In the genomic region with DNA sequence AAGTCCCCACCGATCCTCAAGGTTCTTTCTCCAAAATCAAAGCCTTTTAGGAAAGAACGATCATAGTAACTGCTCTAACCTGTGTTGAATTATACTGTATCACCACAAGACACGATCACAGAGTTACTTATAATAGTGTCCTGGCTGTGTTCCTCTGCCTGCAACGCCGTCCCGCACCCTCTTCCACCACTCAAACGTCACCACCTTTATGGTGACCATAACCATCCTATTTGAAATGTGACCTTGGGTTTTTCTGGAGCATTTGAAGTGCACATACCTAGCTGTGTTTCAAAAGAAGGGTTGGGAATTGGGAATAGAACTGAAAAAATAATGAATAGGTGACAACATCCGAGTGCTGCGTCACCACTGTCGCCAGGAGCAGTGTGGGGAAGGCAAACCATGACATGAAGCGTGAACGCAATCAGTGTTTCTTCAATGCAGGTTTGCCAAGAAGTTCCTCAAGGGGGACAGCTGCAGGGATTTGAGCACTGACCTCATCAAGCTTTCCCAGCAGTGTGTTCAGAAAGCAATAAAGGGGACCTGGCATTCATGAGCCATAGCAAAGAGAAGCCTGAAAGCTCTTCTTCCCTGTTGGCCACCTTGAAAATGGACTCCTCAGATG, we compare ENCODE assay signal across 8 cellular contexts. TPM values are rescaled to one million over a fixed set of nuclear protein-coding genes. Genes with fewer than 3 reads are reported as not detected.
DNase-seq lines count a peak whose midpoint lies in the region; ATAC-seq and TF ChIP-seq lines count a peak whose summit lies in the region.

No MANE protein-coding gene starts in this region.

- no peak overlapping the region for H2AFZ ChIP-seq in Loucy (ENCODE audit: low read length)

- intact Hi-C loops in CD14-positive monocyte (cut with micrococcal nuclease) = loop anchor here (2.0 to 10.0 kb wide), 4 partner anchors 374 to 1543 kb away; a partner anchor contains a TSS

- H3K79me2 ChIP-seq in Loucy (ENCODE audit: insufficient read depth, low read length) = peaks cover 23% of the 10 kb centered on the region

- peaks cover 54% of the 10 kb centered on the region; the same call in 1 of the 2 replicates for H3K36me3 ChIP-seq in Loucy (ENCODE audit: insufficient read depth, low read length)

- H3K4me2 ChIP-seq in Loucy (ENCODE audit: low read depth, low read length, poor library complexity, severe bottlenecking) = peak overlapping the region; percentile 59

- TF ChIP-seq CTCF in CD14-positive monocyte (IDR thresholded peaks at IDR 0.05) = no peak
- no peak for TF ChIP-seq CTCF in Loucy (conservative IDR thresholded peaks at IDR 0.05; ENCODE audit: low read length)
- TF ChIP-seq CTCF in coronary artery (IDR thresholded peaks at IDR 0.05) = no peak
- TF ChIP-seq CTCF in nephron (IDR thresholded peaks at IDR 0.05; ENCODE audit: unreplicated experiment in 3 of 3) = no peak
- TF ChIP-seq CTCF in foreskin keratinocyte (conservative IDR thresholded peaks at IDR 0.05) = no peak

- H3K27me3 Mint-ChIP-seq in CD14-positive monocyte (ENCODE audit: low read depth in 3 of 3) (peaks cover 0 to 5% (median 0%) of the 10 kb centered on the region in 3 donors), nephron (ENCODE audit: low read depth) (no peaks in the 10 kb centered on the region)

- H3K9me3 ChIP-seq in Loucy (ENCODE audit: insufficient read depth, low read depth, low read length) = no peaks in the 10 kb centered on the region

- no peaks in the 10 kb centered on the region for H3K27me3 ChIP-seq in Loucy (ENCODE audit: insufficient read depth, low read length, poor library complexity, severe bottlenecking)
- no peaks in the 10 kb centered on the region for H3K27me3 ChIP-seq in foreskin keratinocyte

- DNase-seq in CD14-positive monocyte (ENCODE audit: low spot score) (no peak), coronary artery (ENCODE audit: low spot score) (no peak), NCI-H510A treated with DMSO at 0.1 percent for 48 hours (lab: John Stamatoyannopoulos, UW) (no peak), GM03348 (ENCODE audit: low spot score) (no peak), foreskin keratinocyte (no peak), D341Med (ENCODE audit: low spot score) (no peak)

- peak overlapping the region; percentile 82 to 96 (median 89) for H3K27ac Mint-ChIP-seq in CD14-positive monocyte
- H3K27ac Mint-ChIP-seq in nephron = peak overlapping the region; percentile 59 to 91 (median 68)

- H4K20me1 ChIP-seq in Loucy (ENCODE audit: insufficient read depth, low read length, poor library complexity, severe bottlenecking) = peaks cover 18% of the 10 kb centered on the region

- H3K4me3 ChIP-seq in Loucy (ENCODE audit: low read length, poor library complexity, severe bottlenecking) = peak overlapping the region; percentile 97
- H3K4me3 ChIP-seq in coronary artery = peak overlapping the region; percentile 83

- H3K27ac ChIP-seq in coronary artery = peak overlapping the region; percentile 86 to 96
- no peak overlapping the region for H3K27ac ChIP-seq in foreskin keratinocyte

- ATAC-seq in foreskin keratinocyte = no peak

- no peaks in the 10 kb centered on the region for H3K9me2 ChIP-seq in Loucy (replicated peaks; ENCODE audit: low read depth, low read length)

- H3K4me3 Mint-ChIP-seq in CD14-positive monocyte (peak overlapping the region; percentile 82 to 91), nephron (peak overlapping the region; percentile 91 to 97 (median 93))

- H3K36me3 Mint-ChIP-seq in CD14-positive monocyte (peaks cover 56 to 67% of the 10 kb centered on the region in 2 donors), nephron (ENCODE audit: low read depth) (peaks cover 52% of the 10 kb centered on the region)

- no peak overlapping the region for H3K9ac ChIP-seq in Loucy (ENCODE audit: low read depth, low read length, poor library complexity, severe bottlenecking)

- H3K4me1 Mint-ChIP-seq in CD14-positive monocyte (peaks cover 20% of the 10 kb centered on the region), nephron (peaks cover 13% of the 10 kb centered on the region)

- no peaks in the 10 kb centered on the region for H3F3A ChIP-seq in Loucy (ENCODE audit: low read depth)

- H3K4me1 ChIP-seq in Loucy (ENCODE audit: insufficient read depth, low read length, poor library complexity, severe bottlenecking) = peaks cover 18% of the 10 kb centered on the region
- no peaks in the 10 kb centered on the region for H3K4me1 ChIP-seq in foreskin keratinocyte

- peaks cover 0 to 2% (median 0%) of the 10 kb centered on the region in 7 donors for H3K9me3 Mint-ChIP-seq in CD14-positive monocyte
- H3K9me3 Mint-ChIP-seq in nephron = no peaks in the 10 kb centered on the region

RNA-seq across cellular contexts. Expression of a gene that starts 0.8 kb away (rescaled TPM):
- polyA plus RNA-seq in CD14-positive monocyte (10 to 100 TPM; 51.6 to 70.2 TPM), foreskin keratinocyte (80.6 and 83.0 TPM in 2 replicates)
- total RNA-seq in foreskin keratinocyte = 71.4 and 75.6 TPM in 2 replicates

RNA-seq across cellular contexts. Expression of a gene that starts 17.0 kb away (rescaled TPM):
- polyA plus RNA-seq in CD14-positive monocyte = 10 to 100 TPM; 23.8 to 35.4 TPM
- 47.2 and 62.8 TPM in 2 replicates for total RNA-seq in foreskin keratinocyte
- polyA plus RNA-seq in foreskin keratinocyte = 102 and 107 TPM in 2 replicates

RNA-seq across cellular contexts. Expression of a gene that starts 26.2 kb away (rescaled TPM):
- polyA plus RNA-seq in CD14-positive monocyte (1 to 10 TPM; 2.7 to 3.0 TPM), foreskin keratinocyte (9.2 and 11.8 TPM in 2 replicates)
- total RNA-seq in foreskin keratinocyte = 31.1 and 33.2 TPM in 2 replicates
